ENCODE assay signal across 1 cellular context in genomic region chr6:149545754-149546471, GRCh38.
TF ChIP-seq lines count a peak whose summit lies in the region.

Gene PPIL4 (minus strand): TSS chr6:149546043. CDS start chr6:149546005, 38 bp downstream.

TF ChIP-seq in HepG2, 621 proteins besides CTCF, POLR2A, EP300 and RAD21 (continued from another document and continues in another):
- TF ChIP-seq ZBTB46 (CRISPR knock-in tag; IDR thresholded peaks at IDR 0.05; ENCODE audit: borderline replicate concordance), result no peak
- peak; percentile 100 for TF ChIP-seq KAT8 (CRISPR knock-in tag; IDR thresholded peaks at IDR 0.05)
- no peak for TF ChIP-seq ZMAT5 (CRISPR knock-in tag; IDR thresholded peaks at IDR 0.05; ENCODE audit: borderline replicate concordance, low read depth)
- peak; percentile 95 for TF ChIP-seq TFDP1 (CRISPR knock-in tag; IDR thresholded peaks at IDR 0.05; ENCODE audit: borderline replicate concordance)
- peak; percentile 76; the same call in 1 of the 2 replicates for TF ChIP-seq MTA1 (CRISPR knock-in tag; IDR thresholded peaks at IDR 0.05; ENCODE audit: borderline replicate concordance)
- TF ChIP-seq TOPORS (CRISPR knock-in tag; IDR thresholded peaks at IDR 0.05), result peak; percentile 73
- no peak; the same call in none of the 2 replicates for TF ChIP-seq ZNF205 (CRISPR knock-in tag; IDR thresholded peaks at IDR 0.05)
- no peak for TF ChIP-seq ZNF276 (CRISPR knock-in tag; IDR thresholded peaks at IDR 0.05; ENCODE audit: low read depth)
- TF ChIP-seq ZBTB44 (CRISPR knock-in tag; IDR thresholded peaks at IDR 0.05), result no peak
- TF ChIP-seq ARID2 (CRISPR knock-in tag; IDR thresholded peaks at IDR 0.05; ENCODE audit: borderline replicate concordance), result peak; percentile 87
- peak; percentile 85; the same call in 1 of the 2 replicates for TF ChIP-seq ARNT2 (CRISPR knock-in tag; IDR thresholded peaks at IDR 0.05; ENCODE audit: low read depth)
- TF ChIP-seq HNF1A (IDR thresholded peaks at IDR 0.05; ENCODE audit: low read depth), result no peak; the same call in 1 of the 2 replicates
- peak; percentile 89 for TF ChIP-seq HNF1A (CRISPR knock-in tag; IDR thresholded peaks at IDR 0.05; ENCODE audit: borderline replicate concordance)
- TF ChIP-seq ZNF17 (CRISPR knock-in tag; IDR thresholded peaks at IDR 0.05), result no peak
- TF ChIP-seq ETV5 (CRISPR knock-in tag; IDR thresholded peaks at IDR 0.05; ENCODE audit: borderline replicate concordance), result peak; percentile 99
- TF ChIP-seq XRCC5 (optimal IDR thresholded peaks at IDR 0.05; ENCODE audit: low read length), result peak; percentile 90
- TF ChIP-seq SRF (IDR thresholded peaks at IDR 0.05; ENCODE audit: low read depth, low read length), result peak; percentile 86
- no peak; the same call in 1 of the 2 replicates for TF ChIP-seq GTF3A (CRISPR knock-in tag; conservative IDR thresholded peaks at IDR 0.05)
- TF ChIP-seq ZNF543 (CRISPR knock-in tag; IDR thresholded peaks at IDR 0.05), result peak; percentile 83
- peak; percentile 97 for TF ChIP-seq ZNF580 (CRISPR knock-in tag; IDR thresholded peaks at IDR 0.05; ENCODE audit: borderline replicate concordance, low read depth)
- TF ChIP-seq MYPOP (CRISPR knock-in tag; IDR thresholded peaks at IDR 0.05), result peak; percentile 85
- TF ChIP-seq LCORL (IDR thresholded peaks at IDR 0.05), result no peak
- TF ChIP-seq LCORL (CRISPR knock-in tag; IDR thresholded peaks at IDR 0.05), result peak; percentile 61
- TF ChIP-seq ZBTB3 (CRISPR knock-in tag; IDR thresholded peaks at IDR 0.05; ENCODE audit: borderline replicate concordance, low read depth), result peak; percentile 73; the same call in 1 of the 2 replicates
- peak; percentile 94 for TF ChIP-seq HOXA5 (CRISPR knock-in tag; IDR thresholded peaks at IDR 0.05)
- TF ChIP-seq MXD4 (CRISPR knock-in tag; IDR thresholded peaks at IDR 0.05), result peak; percentile 96
- no peak for TF ChIP-seq ZBTB10 (CRISPR knock-in tag; IDR thresholded peaks at IDR 0.05; ENCODE audit: borderline replicate concordance)
- TF ChIP-seq FOSL1 (CRISPR knock-in tag; IDR thresholded peaks at IDR 0.05; ENCODE audit: borderline replicate concordance), result no peak
- no peak for TF ChIP-seq RBAK (CRISPR knock-in tag; IDR thresholded peaks at IDR 0.05)
- TF ChIP-seq SMAD9 (CRISPR knock-in tag; IDR thresholded peaks at IDR 0.05), result peak; percentile 23; the same call in 1 of the 2 replicates
- TF ChIP-seq MIER3 (CRISPR knock-in tag; IDR thresholded peaks at IDR 0.05; ENCODE audit: borderline replicate concordance), result peak; percentile 76; the same call in 1 of the 2 replicates
- no peak for TF ChIP-seq FOXP1 (IDR thresholded peaks at IDR 0.05)
- TF ChIP-seq FOXP1 (CRISPR knock-in tag; IDR thresholded peaks at IDR 0.05), result 0 out of 2 replicates have a peak, but pooled peaks have one; percentile 36
- 0 out of 2 replicates have a peak, but pooled peaks have one; percentile 30 for TF ChIP-seq ZNF550 (CRISPR knock-in tag; IDR thresholded peaks at IDR 0.05; ENCODE audit: borderline replicate concordance)
- peak; percentile 77 for TF ChIP-seq RXRB (CRISPR knock-in tag; IDR thresholded peaks at IDR 0.05; ENCODE audit: borderline replicate concordance)
- peak; percentile 63; the same call in 1 of the 2 replicates for TF ChIP-seq ZFP62 (CRISPR knock-in tag; IDR thresholded peaks at IDR 0.05)
- peak; percentile 33; the same call in 1 of the 2 replicates for TF ChIP-seq ZNF280D (CRISPR knock-in tag; IDR thresholded peaks at IDR 0.05)
- no peak for TF ChIP-seq NR2F6 (IDR thresholded peaks at IDR 0.05)
- TF ChIP-seq NR2F6 (CRISPR knock-in tag; IDR thresholded peaks at IDR 0.05), result peak; percentile 66
- peak; percentile 78 for TF ChIP-seq ZNF670 (CRISPR knock-in tag; IDR thresholded peaks at IDR 0.05; ENCODE audit: borderline replicate concordance)
- TF ChIP-seq NR2C2 (CRISPR knock-in tag; IDR thresholded peaks at IDR 0.05; ENCODE audit: borderline replicate concordance), result peak; percentile 97
- 0 out of 2 replicates have a peak, but pooled peaks have one; percentile 87 for TF ChIP-seq CREB3 (CRISPR knock-in tag; IDR thresholded peaks at IDR 0.05)
